ENCODE assay signal across 26 cellular contexts in genomic region chr6:141540207-141540606, GRCh38.
A peak's percentile ranks its signal among the peaks of the same experiment; 100 is the strongest.
DNase-seq lines count a peak whose midpoint lies in the region; ATAC-seq and TF ChIP-seq lines count a peak whose summit lies in the region.
"Had no signal": no experiment of that assay in that cellular context is flagged by ENCODE, and none has a peak within 500 bp of the region (broad histone marks: within the 10 kb centered on the region; RNA-seq: fewer than 3 reads in every experiment).

No MANE protein-coding gene starts in this region.

- H3K9me2 ChIP-seq in SU-DHL-6 (replicated peaks; ENCODE audit: insufficient read depth, low read length), result no peaks in the 10 kb centered on the region

- no peak overlapping the region for H3K4me2 ChIP-seq in SU-DHL-6 (ENCODE audit: low read depth, low read length, poor library complexity, severe bottlenecking)

- TF ChIP-seq CTCF in SU-DHL-6 (IDR thresholded peaks at IDR 0.05; ENCODE audit: insufficient read depth, low read length, poor library complexity, severe bottlenecking), result no peak

- H3K9ac ChIP-seq in SU-DHL-6 (ENCODE audit: low read length), result no peak overlapping the region

- H3K36me3 ChIP-seq in SU-DHL-6 (ENCODE audit: low read length), result peaks cover 5% of the 10 kb centered on the region
- H3K36me3 ChIP-seq: HAP-1 had no signal

- no peak overlapping the region for H3K27ac Mint-ChIP-seq in stimulated activated naive CD8-positive, alpha-beta T cell treated with anti-CD3 and anti-CD28 coated beads, Interleukin-15, amount 100 ng/mL, for 72 hours
- H3K27ac Mint-ChIP-seq: B cell; CD14-positive monocyte; CD8-positive, alpha-beta memory T cell; IgD-negative memory B cell; T-helper 1 cell treated with Interleukin-12 subunit alpha and Interleukin-12 subunit beta and Interleukin-4 antibody, amounts not matched to agents 30 μg/mL and 1 μg/mL, for 36 hours had no signal

- H3K4me3 ChIP-seq in SU-DHL-6 (ENCODE audit: insufficient read depth, low read length, poor library complexity, severe bottlenecking), result no peak overlapping the region
- H3K4me3 ChIP-seq: GM12878, HAP-1 had no signal

- DNase-seq in DMS53 (lab: John Stamatoyannopoulos, UW), result peak; percentile 56
- DNase-seq in DMS53 treated with DMSO at 0.1 percent for 48 hours (lab: John Stamatoyannopoulos, UW; ENCODE audit: unreplicated experiment), result no peak
- DNase-seq in ELR (ENCODE audit: low read depth), result peak; percentile 5
- DNase-seq in NCI-H69 (lab: John Stamatoyannopoulos, UW), result peak; percentile 56
- DNase-seq in islet precursor cell, result no peak
- DNase-seq in stimulated activated naive CD8-positive, alpha-beta T cell treated with anti-CD3 and anti-CD28 coated beads, Interleukin-15, amount 100 ng/mL, for 72 hours, result no peak
- no peak for DNase-seq in T-helper 9 cell
- DNase-seq: Calu3; CD8-positive, alpha-beta memory T cell; DMS153; GDM1; GOT3; NCI-H1092; NCI-H1417 treated with DMSO at 0.1 percent for 48 hours; NCI-H187 treated with DMSO at 0.1 percent for 48 hours; SHP77 treated with DMSO at 0.1 percent for 48 hours; SW 1271 had no signal

- H3K9me3 ChIP-seq in SU-DHL-6 (ENCODE audit: insufficient read depth, low read length), result no peaks in the 10 kb centered on the region
- H3K9me3 ChIP-seq: HAP-1 had no signal

- no peaks in the 10 kb centered on the region for H3K27me3 Mint-ChIP-seq in stimulated activated naive CD8-positive, alpha-beta T cell treated with anti-CD3 and anti-CD28 coated beads, Interleukin-15, amount 100 ng/mL, for 72 hours
- H3K27me3 Mint-ChIP-seq: B cell, IgD-negative memory B cell had no signal

- no peaks in the 10 kb centered on the region for H3K79me2 ChIP-seq in SU-DHL-6 (ENCODE audit: insufficient read depth, low read length)

- ATAC-seq in stimulated activated naive CD8-positive, alpha-beta T cell treated with anti-CD3 and anti-CD28 coated beads, Interleukin-15, amount 100 ng/mL, for 72 hours, result no peak
- ATAC-seq: GM12878, Panc1 had no signal

- H3K4me1 Mint-ChIP-seq in stimulated activated naive CD8-positive, alpha-beta T cell treated with anti-CD3 and anti-CD28 coated beads, Interleukin-15, amount 100 ng/mL, for 72 hours, result no peaks in the 10 kb centered on the region
- H3K4me1 Mint-ChIP-seq: B cell, CD14-positive monocyte had no signal

- H2AFZ ChIP-seq in SU-DHL-6 (ENCODE audit: low read depth, low read length, severe bottlenecking), result peak overlapping the region; percentile 13

- H3K27me3 ChIP-seq in SU-DHL-6 (ENCODE audit: low read length), result no peaks in the 10 kb centered on the region

- H4K20me1 ChIP-seq in SU-DHL-6 (ENCODE audit: low read depth, low read length), result no peaks in the 10 kb centered on the region

- H3K9me3 Mint-ChIP-seq in stimulated activated naive CD8-positive, alpha-beta T cell treated with anti-CD3 and anti-CD28 coated beads, Interleukin-15, amount 100 ng/mL, for 72 hours, result no peaks in the 10 kb centered on the region
- H3K9me3 Mint-ChIP-seq: CD8-positive, alpha-beta memory T cell; IgD-negative memory B cell; T-helper 1 cell treated with Interleukin-12 subunit alpha and Interleukin-12 subunit beta and Interleukin-4 antibody, amounts not matched to agents 30 μg/mL and 1 μg/mL, for 36 hours had no signal

- H3K4me3 Mint-ChIP-seq in stimulated activated naive CD8-positive, alpha-beta T cell treated with anti-CD3 and anti-CD28 coated beads, Interleukin-15, amount 100 ng/mL, for 72 hours, result no peak overlapping the region
- H3K4me3 Mint-ChIP-seq: B cell; CD14-positive monocyte; CD8-positive, alpha-beta memory T cell; IgD-negative memory B cell; T-helper 1 cell treated with Interleukin-12 subunit alpha and Interleukin-12 subunit beta and Interleukin-4 antibody, amounts not matched to agents 30 μg/mL and 1 μg/mL, for 36 hours had no signal

- H3K27ac ChIP-seq in SU-DHL-6 (ENCODE audit: low read depth, low read length), result no peak overlapping the region
- H3K27ac ChIP-seq: 22Rv1 had no signal

- no peaks in the 10 kb centered on the region for H3F3A ChIP-seq in SU-DHL-6 (ENCODE audit: insufficient read depth)

Comparison
In these comparisons a context has a peak if more than half of its experiments do, and no peak if none do; other contexts are left out.
1. DNase-seq: peak in DMS53 (single experiment), ELR (single experiment) and NCI-H69 (single experiment); none in DMS53 treated with DMSO at 0.1 percent for 48 hours (single experiment), islet precursor cell (single experiment), stimulated activated naive CD8-positive, alpha-beta T cell treated with anti-CD3 and anti-CD28 coated beads, Interleukin-15, amount 100 ng/mL, for 72 hours (0 of 2) and T-helper 9 cell (single experiment).